ENCODE assay signal across 29 cellular contexts in genomic region chr13:37651891-37652290, GRCh38. TPM values are rescaled to one million over a fixed set of nuclear protein-coding genes. Genes with fewer than 3 reads are reported as not detected.
"Had no signal": no experiment of that assay in that cellular context is flagged by ENCODE, and none has a peak within 500 bp of the region (broad histone marks: within the 10 kb centered on the region; RNA-seq: fewer than 3 reads in every experiment).

No MANE protein-coding gene starts in this region.

- H3K9me3 Mint-ChIP-seq: activated CD4-positive, alpha-beta memory T cell treated with anti-CD3 and anti-CD28 coated beads for 36 hours; activated CD4-positive, alpha-beta T cell treated with anti-CD3 and anti-CD28 coated beads, Interleukin-2, amount 10 ng/mL, durations not matched to agents 24 days and 14 days; activated naive CD4-positive, alpha-beta T cell treated with anti-CD3 and anti-CD28 coated beads for 36 hours; activated naive CD8-positive, alpha-beta T cell treated with anti-CD3 and anti-CD28 coated beads for 36 hours; activated T-helper 1 cell treated with anti-CD3 and anti-CD28 coated beads, Interleukin-12 subunit alpha, Interleukin-12 subunit beta, Interleukin-2, Interleukin-4 antibody, amounts not matched to agents 30 ng/mL and 10 ng/mL and 1 ng/mL, durations not matched to agents 14 hours and 24 hours and 36 hours had no signal

- H3K4me3 ChIP-seq: adrenal gland, ascending aorta, heart right ventricle, right atrium auricular region, spleen, suprapubic skin, tibial artery, upper lobe of right lung had no signal

- H3K27me3 Mint-ChIP-seq: activated CD4-positive, alpha-beta memory T cell treated with anti-CD3 and anti-CD28 coated beads for 36 hours; activated CD4-positive, alpha-beta T cell treated with anti-CD3 and anti-CD28 coated beads, Interleukin-2, amount 10 ng/mL, durations not matched to agents 24 days and 14 days; activated naive CD8-positive, alpha-beta T cell treated with anti-CD3 and anti-CD28 coated beads for 36 hours; brain; effector memory CD8-positive, alpha-beta T cell; memory B cell; naive thymus-derived CD4-positive, alpha-beta T cell had no signal

- H3K27ac Mint-ChIP-seq: activated CD4-positive, alpha-beta memory T cell treated with anti-CD3 and anti-CD28 coated beads for 36 hours; activated CD4-positive, alpha-beta T cell treated with anti-CD3 and anti-CD28 coated beads, Interleukin-2, amount 10 ng/mL, durations not matched to agents 24 days and 14 days; activated naive CD4-positive, alpha-beta T cell treated with anti-CD3 and anti-CD28 coated beads for 36 hours; activated naive CD8-positive, alpha-beta T cell treated with anti-CD3 and anti-CD28 coated beads for 36 hours; activated T-helper 1 cell treated with anti-CD3 and anti-CD28 coated beads, Interleukin-12 subunit alpha, Interleukin-12 subunit beta, Interleukin-2, Interleukin-4 antibody, amounts not matched to agents 30 ng/mL and 10 ng/mL and 1 ng/mL, durations not matched to agents 14 hours and 24 hours and 36 hours; effector memory CD8-positive, alpha-beta T cell; memory B cell; naive thymus-derived CD4-positive, alpha-beta T cell had no signal

- H3K4me1 Mint-ChIP-seq: activated CD4-positive, alpha-beta T cell treated with anti-CD3 and anti-CD28 coated beads, Interleukin-2, amount 10 ng/mL, durations not matched to agents 24 days and 14 days; activated naive CD8-positive, alpha-beta T cell treated with anti-CD3 and anti-CD28 coated beads for 36 hours; memory B cell; naive thymus-derived CD4-positive, alpha-beta T cell had no signal

- H3K36me3 ChIP-seq: adrenal gland, ascending aorta, heart right ventricle, right atrium auricular region, spleen, suprapubic skin, tibial artery, upper lobe of right lung had no signal

- H3K4me3 Mint-ChIP-seq: activated CD4-positive, alpha-beta memory T cell treated with anti-CD3 and anti-CD28 coated beads for 36 hours; activated CD4-positive, alpha-beta T cell treated with anti-CD3 and anti-CD28 coated beads, Interleukin-2, amount 10 ng/mL, durations not matched to agents 24 days and 14 days; activated naive CD4-positive, alpha-beta T cell treated with anti-CD3 and anti-CD28 coated beads for 36 hours; activated naive CD8-positive, alpha-beta T cell treated with anti-CD3 and anti-CD28 coated beads for 36 hours; activated T-helper 1 cell treated with anti-CD3 and anti-CD28 coated beads, Interleukin-12 subunit alpha, Interleukin-12 subunit beta, Interleukin-2, Interleukin-4 antibody, amounts not matched to agents 30 ng/mL and 10 ng/mL and 1 ng/mL, durations not matched to agents 14 hours and 24 hours and 36 hours; brain; effector memory CD8-positive, alpha-beta T cell; memory B cell; naive thymus-derived CD4-positive, alpha-beta T cell; neural crest cell had no signal

- DNase-seq: activated CD4-positive, alpha-beta memory T cell treated with anti-CD3 and anti-CD28 coated beads for 36 hours; activated CD4-positive, alpha-beta T cell treated with anti-CD3 and anti-CD28 coated beads, Interleukin-2, amount 10 ng/mL, durations not matched to agents 24 days and 14 days; activated CD4-positive, CD25-positive, alpha-beta regulatory T cell treated with anti-CD3 and anti-CD28 coated beads, Interleukin-2, amount 50 U/mL, for 72 hours; activated CD8-positive, alpha-beta memory T cell treated with anti-CD3 and anti-CD28 coated beads, Interleukin-2, amount 50 U/mL, for 4 hours; activated effector memory CD4-positive, alpha-beta T cell treated with anti-CD3 and anti-CD28 coated beads, Interleukin-2, amount 50 U/mL, for 16 hours; activated naive CD4-positive, alpha-beta T cell treated with anti-CD3 and anti-CD28 coated beads for 36 hours; activated naive CD8-positive, alpha-beta T cell treated with anti-CD3 and anti-CD28 coated beads for 36 hours; activated T-cell treated with anti-CD3 and anti-CD28 coated beads, Interleukin-2, amount 50 U/mL, for 1 hour; adrenal gland; cortex of kidney; effector memory CD8-positive, alpha-beta T cell; erythroblast; heart right ventricle; midbrain; naive thymus-derived CD4-positive, alpha-beta T cell; occipital lobe; spleen; stimulated activated naive CD4-positive, alpha-beta T cell; T1000; tibial artery; upper lobe of right lung had no signal

- H3K9me3 ChIP-seq: adrenal gland, ascending aorta, heart right ventricle, right atrium auricular region, spleen, suprapubic skin, tibial artery, upper lobe of right lung had no signal

- H3K27me3 ChIP-seq: adrenal gland, ascending aorta, heart right ventricle, right atrium auricular region, spleen, suprapubic skin, tibial artery, upper lobe of right lung had no signal

- H3K36me3 Mint-ChIP-seq: activated CD4-positive, alpha-beta memory T cell treated with anti-CD3 and anti-CD28 coated beads for 36 hours; activated naive CD8-positive, alpha-beta T cell treated with anti-CD3 and anti-CD28 coated beads for 36 hours; memory B cell; naive thymus-derived CD4-positive, alpha-beta T cell had no signal

- H3K27ac ChIP-seq: adrenal gland, ascending aorta, heart right ventricle, right atrium auricular region, spleen, suprapubic skin, tibial artery, upper lobe of right lung had no signal

- H3K4me1 ChIP-seq: adrenal gland, heart right ventricle, right atrium auricular region, spleen, suprapubic skin, upper lobe of right lung had no signal

RNA-seq across cellular contexts. Expression of gene POSTN, which starts 53.3 kb away (rescaled TPM):
- total RNA-seq: activated CD4-positive, alpha-beta memory T cell treated with anti-CD3 and anti-CD28 coated beads for 36 hours; activated CD4-positive, alpha-beta T cell treated with anti-CD3 and anti-CD28 coated beads, Interleukin-2, amount 10 ng/mL, durations not matched to agents 24 days and 14 days; activated CD8-positive, alpha-beta memory T cell treated with anti-CD3 and anti-CD28 coated beads for 36 hours; activated naive CD4-positive, alpha-beta T cell treated with anti-CD3 and anti-CD28 coated beads for 36 hours; activated naive CD8-positive, alpha-beta T cell treated with anti-CD3 and anti-CD28 coated beads for 36 hours; activated T-helper 1 cell treated with anti-CD3 and anti-CD28 coated beads, Interleukin-12 subunit alpha, Interleukin-12 subunit beta, Interleukin-2, Interleukin-4 antibody, amounts not matched to agents 30 ng/mL and 10 ng/mL and 1 ng/mL, durations not matched to agents 14 hours and 24 hours and 36 hours; naive thymus-derived CD4-positive, alpha-beta T cell had no signal
- polyA plus RNA-seq: naive thymus-derived CD4-positive, alpha-beta T cell had no signal
